In the genomic region with DNA sequence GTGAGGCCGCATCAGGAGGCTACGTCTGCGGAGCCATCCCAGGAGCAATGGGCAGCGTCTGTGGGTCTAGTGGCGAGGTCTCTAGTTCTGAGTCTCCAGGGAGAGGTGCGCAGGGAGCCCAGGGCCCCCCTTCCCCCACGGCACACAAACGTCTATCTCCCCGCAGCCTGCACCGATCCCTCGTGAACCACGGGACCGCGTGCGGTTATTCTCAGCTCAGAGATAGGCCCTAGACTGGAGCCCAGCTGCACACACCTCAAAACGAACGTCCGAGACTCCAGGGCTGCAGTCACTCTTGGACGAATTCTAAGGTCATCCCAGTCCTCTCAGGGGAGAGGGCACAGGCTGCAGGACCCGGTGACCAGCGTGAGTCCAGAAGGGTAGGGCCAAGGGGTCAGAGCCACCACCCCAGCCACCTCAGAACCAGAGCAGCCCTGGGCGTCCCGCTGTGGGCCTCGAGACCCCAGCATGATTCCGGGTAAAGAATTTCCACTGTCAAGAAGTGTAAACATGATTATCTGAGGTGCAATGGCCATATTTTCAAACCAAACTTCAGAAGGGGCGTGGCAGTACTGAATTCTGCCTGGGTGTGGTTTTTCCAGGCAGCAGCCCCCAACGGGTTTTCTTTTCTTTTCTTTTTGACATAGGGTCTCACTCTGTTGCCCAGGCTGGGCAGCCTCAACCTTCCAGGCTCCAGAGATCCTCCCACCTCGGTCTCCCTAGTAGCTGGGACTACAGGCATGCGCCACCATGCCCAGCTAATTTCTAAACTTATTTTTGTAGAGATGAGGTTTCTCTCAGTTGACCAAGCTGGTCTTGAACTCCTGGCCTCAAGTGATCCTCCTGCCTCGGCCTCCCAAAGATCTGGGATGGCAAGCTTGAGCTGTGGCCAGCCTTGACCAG, we compare ENCODE assay signal across 1 cellular context.
A peak's percentile ranks its signal among the peaks of the same experiment; 100 is the strongest.
TF ChIP-seq lines count a peak whose summit lies in the region.

No MANE protein-coding gene starts in this region.

TF ChIP-seq in HEK293, 187 proteins besides CTCF, POLR2A, EP300 and RAD21:
- TF ChIP-seq, protein P1, sequence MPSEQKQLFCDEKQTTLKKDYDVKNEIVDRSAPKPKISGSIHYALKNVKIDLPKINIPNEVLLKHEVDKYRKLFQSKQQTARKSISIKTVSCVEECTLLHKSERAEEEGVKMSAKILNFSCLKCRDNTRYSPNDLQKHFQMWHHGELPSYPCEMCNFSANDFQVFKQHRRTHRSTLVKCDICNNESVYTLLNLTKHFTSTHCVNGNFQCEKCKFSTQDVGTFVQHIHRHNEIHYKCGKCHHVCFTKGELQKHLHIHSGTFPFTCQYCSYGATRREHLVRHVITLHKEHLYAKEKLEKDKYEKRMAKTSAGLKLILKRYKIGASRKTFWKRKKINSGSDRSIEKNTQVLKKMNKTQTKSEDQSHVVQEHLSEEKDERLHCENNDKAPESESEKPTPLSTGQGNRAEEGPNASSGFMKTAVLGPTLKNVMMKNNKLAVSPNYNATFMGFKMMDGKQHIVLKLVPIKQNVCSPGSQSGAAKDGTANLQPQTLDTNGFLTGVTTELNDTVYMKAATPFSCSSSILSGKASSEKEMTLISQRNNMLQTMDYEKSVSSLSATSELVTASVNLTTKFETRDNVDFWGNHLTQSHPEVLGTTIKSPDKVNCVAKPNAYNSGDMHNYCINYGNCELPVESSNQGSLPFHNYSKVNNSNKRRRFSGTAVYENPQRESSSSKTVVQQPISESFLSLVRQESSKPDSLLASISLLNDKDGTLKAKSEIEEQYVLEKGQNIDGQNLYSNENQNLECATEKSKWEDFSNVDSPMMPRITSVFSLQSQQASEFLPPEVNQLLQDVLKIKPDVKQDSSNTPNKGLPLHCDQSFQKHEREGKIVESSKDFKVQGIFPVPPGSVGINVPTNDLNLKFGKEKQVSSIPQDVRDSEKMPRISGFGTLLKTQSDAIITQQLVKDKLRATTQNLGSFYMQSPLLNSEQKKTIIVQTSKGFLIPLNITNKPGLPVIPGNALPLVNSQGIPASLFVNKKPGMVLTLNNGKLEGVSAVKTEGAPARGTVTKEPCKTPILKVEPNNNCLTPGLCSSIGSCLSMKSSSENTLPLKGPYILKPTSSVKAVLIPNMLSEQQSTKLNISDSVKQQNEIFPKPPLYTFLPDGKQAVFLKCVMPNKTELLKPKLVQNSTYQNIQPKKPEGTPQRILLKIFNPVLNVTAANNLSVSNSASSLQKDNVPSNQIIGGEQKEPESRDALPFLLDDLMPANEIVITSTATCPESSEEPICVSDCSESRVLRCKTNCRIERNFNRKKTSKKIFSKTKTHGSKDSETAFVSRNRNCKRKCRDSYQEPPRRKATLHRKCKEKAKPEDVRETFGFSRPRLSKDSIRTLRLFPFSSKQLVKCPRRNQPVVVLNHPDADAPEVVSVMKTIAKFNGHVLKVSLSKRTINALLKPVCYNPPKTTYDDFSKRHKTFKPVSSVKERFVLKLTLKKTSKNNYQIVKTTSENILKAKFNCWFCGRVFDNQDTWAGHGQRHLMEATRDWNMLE (tag by site-specific recombination; conservative IDR thresholded peaks at IDR 0.05; ENCODE audit: low read depth): no peak
- TF ChIP-seq ZNF624 (tag by site-specific recombination; IDR thresholded peaks at IDR 0.05) (no peak), ZFP41 (tag by site-specific recombination; IDR thresholded peaks at IDR 0.05; ENCODE audit: borderline replicate concordance) (no peak), KLF9 (tag by site-specific recombination; IDR thresholded peaks at IDR 0.05; ENCODE audit: low read depth) (0 out of 2 replicates have a peak, but pooled peaks have one; percentile 31), ZBTB17 (tag by site-specific recombination; IDR thresholded peaks at IDR 0.05) (no peak), SP3 (tag by site-specific recombination; IDR thresholded peaks at IDR 0.05) (no peak), ZNF121 (tag by site-specific recombination; IDR thresholded peaks at IDR 0.05) (0 out of 2 replicates have a peak, but pooled peaks have one; percentile 27), KLF1 (tag by site-specific recombination; IDR thresholded peaks at IDR 0.05) (no peak), EGR2 (tag by site-specific recombination; IDR thresholded peaks at IDR 0.05; ENCODE audit: low read depth) (no peak), ZNF837 (tag by site-specific recombination; IDR thresholded peaks at IDR 0.05) (no peak), ZNF138 (tag by site-specific recombination; IDR thresholded peaks at IDR 0.05; ENCODE audit: borderline replicate concordance) (no peak), ZBTB7A (tag by site-specific recombination; IDR thresholded peaks at IDR 0.05; ENCODE audit: low read depth) (no peak), IKZF3 (tag by site-specific recombination; IDR thresholded peaks at IDR 0.05) (no peak), HOXC10 (CRISPR knock-in tag; IDR thresholded peaks at IDR 0.05) (no peak), ZSCAN16 (tag by site-specific recombination; IDR thresholded peaks at IDR 0.05) (no peak), SETDB1 (IDR thresholded peaks at IDR 0.05; ENCODE audit: insufficient read length, low read length) (no peak)
- TF ChIP-seq, protein P2, sequence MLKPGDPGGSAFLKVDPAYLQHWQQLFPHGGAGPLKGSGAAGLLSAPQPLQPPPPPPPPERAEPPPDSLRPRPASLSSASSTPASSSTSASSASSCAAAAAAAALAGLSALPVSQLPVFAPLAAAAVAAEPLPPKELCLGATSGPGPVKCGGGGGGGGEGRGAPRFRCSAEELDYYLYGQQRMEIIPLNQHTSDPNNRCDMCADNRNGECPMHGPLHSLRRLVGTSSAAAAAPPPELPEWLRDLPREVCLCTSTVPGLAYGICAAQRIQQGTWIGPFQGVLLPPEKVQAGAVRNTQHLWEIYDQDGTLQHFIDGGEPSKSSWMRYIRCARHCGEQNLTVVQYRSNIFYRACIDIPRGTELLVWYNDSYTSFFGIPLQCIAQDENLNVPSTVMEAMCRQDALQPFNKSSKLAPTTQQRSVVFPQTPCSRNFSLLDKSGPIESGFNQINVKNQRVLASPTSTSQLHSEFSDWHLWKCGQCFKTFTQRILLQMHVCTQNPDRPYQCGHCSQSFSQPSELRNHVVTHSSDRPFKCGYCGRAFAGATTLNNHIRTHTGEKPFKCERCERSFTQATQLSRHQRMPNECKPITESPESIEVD (tag by site-specific recombination; IDR thresholded peaks at IDR 0.05): no peak
